In genomic region chrX:50067435-50068292, GRCh38 we compare ENCODE assay signal across 9 cellular contexts.
DNase-seq lines count a peak whose midpoint lies in the region; ATAC-seq and TF ChIP-seq lines count a peak whose summit lies in the region.
"Had no signal": no experiment of that assay in that cellular context is flagged by ENCODE, and none has a peak within 500 bp of the region (broad histone marks: within the 10 kb centered on the region; RNA-seq: fewer than 3 reads in every experiment).

No MANE protein-coding gene starts in this region.

- no peaks in the 10 kb centered on the region for H3K36me3 Mint-ChIP-seq in osteocyte (ENCODE audit: unreplicated experiment)
- no peaks in the 10 kb centered on the region for H3K36me3 Mint-ChIP-seq in activated T-helper 1 cell treated with anti-CD3 and anti-CD28 coated beads, Interleukin-12 subunit alpha, Interleukin-12 subunit beta, Interleukin-2, Interleukin-4 antibody, amounts not matched to agents 30 ng/mL and 10 ng/mL and 1 ng/mL, durations not matched to agents 14 hours and 24 hours and 36 hours (ENCODE audit: low read depth)
- no peaks in the 10 kb centered on the region for H3K36me3 Mint-ChIP-seq in natural killer cell treated with Interleukin-12 subunit alpha and Interleukin-12 subunit beta and Interleukin-15 and Interleukin-18, amount 100 ng/mL, for 72 hours
- H3K36me3 Mint-ChIP-seq: activated naive CD4-positive, alpha-beta T cell treated with anti-CD3 and anti-CD28 coated beads, Interleukin-2, amount 10 ng/mL, durations not matched to agents 7 days and 5 days had no signal

- peak overlapping the region; percentile 15 for H3K27ac Mint-ChIP-seq in osteocyte (ENCODE audit: unreplicated experiment)
- H3K27ac Mint-ChIP-seq in activated T-helper 1 cell treated with anti-CD3 and anti-CD28 coated beads, Interleukin-12 subunit alpha, Interleukin-12 subunit beta, Interleukin-2, Interleukin-4 antibody, amounts not matched to agents 30 ng/mL and 10 ng/mL and 1 ng/mL, durations not matched to agents 14 hours and 24 hours and 36 hours, result no peak overlapping the region
- H3K27ac Mint-ChIP-seq in natural killer cell treated with Interleukin-12 subunit alpha and Interleukin-12 subunit beta and Interleukin-15 and Interleukin-18, amount 100 ng/mL, for 72 hours, result no peak overlapping the region
- H3K27ac Mint-ChIP-seq: activated naive CD4-positive, alpha-beta T cell treated with anti-CD3 and anti-CD28 coated beads, Interleukin-2, amount 10 ng/mL, durations not matched to agents 7 days and 5 days had no signal

- TF ChIP-seq CTCF in foreskin fibroblast (IDR thresholded peaks at IDR 0.05; ENCODE audit: low read depth, low read length), result no peak
- TF ChIP-seq CTCF in osteocyte (IDR thresholded peaks at IDR 0.05), result no peak

- H3K9me3 Mint-ChIP-seq in osteocyte (ENCODE audit: unreplicated experiment), result peaks cover 5% of the 10 kb centered on the region
- no peaks in the 10 kb centered on the region for H3K9me3 Mint-ChIP-seq in activated T-helper 1 cell treated with anti-CD3 and anti-CD28 coated beads, Interleukin-12 subunit alpha, Interleukin-12 subunit beta, Interleukin-2, Interleukin-4 antibody, amounts not matched to agents 30 ng/mL and 10 ng/mL and 1 ng/mL, durations not matched to agents 14 hours and 24 hours and 36 hours
- H3K9me3 Mint-ChIP-seq in natural killer cell treated with Interleukin-12 subunit alpha and Interleukin-12 subunit beta and Interleukin-15 and Interleukin-18, amount 100 ng/mL, for 72 hours, result no peaks in the 10 kb centered on the region
- H3K9me3 Mint-ChIP-seq: activated naive CD4-positive, alpha-beta T cell treated with anti-CD3 and anti-CD28 coated beads, Interleukin-2, amount 10 ng/mL, durations not matched to agents 7 days and 5 days had no signal

- H3K36me3 ChIP-seq in H7 (replicated peaks; ENCODE audit: control insufficient read depth, insufficient read depth, low read length), result no peaks in the 10 kb centered on the region

- intact Hi-C loops in activated T-helper 1 cell treated with anti-CD3 and anti-CD28 coated beads, Interleukin-12 subunit alpha, Interleukin-12 subunit beta, Interleukin-2, Interleukin-4 antibody, amounts not matched to agents 30 ng/mL and 10 ng/mL and 1 ng/mL, durations not matched to agents 14 hours and 24 hours and 36 hours (cut with micrococcal nuclease), result no loop called here

- no peaks in the 10 kb centered on the region for H3K27me3 Mint-ChIP-seq in osteocyte (ENCODE audit: unreplicated experiment)
- H3K27me3 Mint-ChIP-seq in activated T-helper 1 cell treated with anti-CD3 and anti-CD28 coated beads, Interleukin-12 subunit alpha, Interleukin-12 subunit beta, Interleukin-2, Interleukin-4 antibody, amounts not matched to agents 30 ng/mL and 10 ng/mL and 1 ng/mL, durations not matched to agents 14 hours and 24 hours and 36 hours (ENCODE audit: insufficient read depth), result no peaks in the 10 kb centered on the region
- H3K27me3 Mint-ChIP-seq in natural killer cell treated with Interleukin-12 subunit alpha and Interleukin-12 subunit beta and Interleukin-15 and Interleukin-18, amount 100 ng/mL, for 72 hours, result peaks cover 0 to 4% of the 10 kb centered on the region in 2 donors
- H3K27me3 Mint-ChIP-seq: activated naive CD4-positive, alpha-beta T cell treated with anti-CD3 and anti-CD28 coated beads, Interleukin-2, amount 10 ng/mL, durations not matched to agents 7 days and 5 days had no signal

- DNase-seq in H7 (peak; percentile 62), NCI-H774 (lab: John Stamatoyannopoulos, UW) (peak; percentile 24), foreskin fibroblast (peak; percentile 1 to 18), osteocyte (ENCODE audit: extremely low spot score, unreplicated experiment) (no peak)
- DNase-seq in activated T-helper 1 cell treated with anti-CD3 and anti-CD28 coated beads, Interleukin-12 subunit alpha, Interleukin-12 subunit beta, Interleukin-2, Interleukin-4 antibody, amounts not matched to agents 30 ng/mL and 10 ng/mL and 1 ng/mL, durations not matched to agents 14 hours and 24 hours and 36 hours (ENCODE audit: low spot score), result no peak
- DNase-seq in natural killer cell treated with Interleukin-12 subunit alpha and Interleukin-12 subunit beta and Interleukin-15 and Interleukin-18, amount 100 ng/mL, for 72 hours (ENCODE audit: low spot score), result no peak
- DNase-seq in activated effector memory CD4-positive, alpha-beta T cell treated with anti-CD3 and anti-CD28 coated beads, Interleukin-2, amount 50 U/mL, for 16 hours, result no peak
- DNase-seq: activated naive CD4-positive, alpha-beta T cell treated with anti-CD3 and anti-CD28 coated beads, Interleukin-2, amount 10 ng/mL, durations not matched to agents 7 days and 5 days had no signal

- ATAC-seq in HG02642 (IDR thresholded peaks at IDR 0.05; ENCODE audit: poor library complexity, unreplicated experiment), result no peak
- ATAC-seq in natural killer cell treated with Interleukin-12 subunit alpha and Interleukin-12 subunit beta and Interleukin-15 and Interleukin-18, amount 100 ng/mL, for 72 hours, result no peak

- H3K4me1 Mint-ChIP-seq in osteocyte (ENCODE audit: unreplicated experiment), result peaks cover 4% of the 10 kb centered on the region
- no peaks in the 10 kb centered on the region for H3K4me1 Mint-ChIP-seq in activated T-helper 1 cell treated with anti-CD3 and anti-CD28 coated beads, Interleukin-12 subunit alpha, Interleukin-12 subunit beta, Interleukin-2, Interleukin-4 antibody, amounts not matched to agents 30 ng/mL and 10 ng/mL and 1 ng/mL, durations not matched to agents 14 hours and 24 hours and 36 hours (ENCODE audit: low read depth)
- no peaks in the 10 kb centered on the region for H3K4me1 Mint-ChIP-seq in natural killer cell treated with Interleukin-12 subunit alpha and Interleukin-12 subunit beta and Interleukin-15 and Interleukin-18, amount 100 ng/mL, for 72 hours (ENCODE audit: low read depth in 2 of 2)
- H3K4me1 Mint-ChIP-seq: activated naive CD4-positive, alpha-beta T cell treated with anti-CD3 and anti-CD28 coated beads, Interleukin-2, amount 10 ng/mL, durations not matched to agents 7 days and 5 days had no signal

- no peak overlapping the region for H3K4me3 Mint-ChIP-seq in osteocyte (ENCODE audit: unreplicated experiment)
- no peak overlapping the region for H3K4me3 Mint-ChIP-seq in activated T-helper 1 cell treated with anti-CD3 and anti-CD28 coated beads, Interleukin-12 subunit alpha, Interleukin-12 subunit beta, Interleukin-2, Interleukin-4 antibody, amounts not matched to agents 30 ng/mL and 10 ng/mL and 1 ng/mL, durations not matched to agents 14 hours and 24 hours and 36 hours
- no peak overlapping the region for H3K4me3 Mint-ChIP-seq in natural killer cell treated with Interleukin-12 subunit alpha and Interleukin-12 subunit beta and Interleukin-15 and Interleukin-18, amount 100 ng/mL, for 72 hours
- H3K4me3 Mint-ChIP-seq: activated naive CD4-positive, alpha-beta T cell treated with anti-CD3 and anti-CD28 coated beads, Interleukin-2, amount 10 ng/mL, durations not matched to agents 7 days and 5 days had no signal

- H3K4me3 ChIP-seq in H7 (ENCODE audit: insufficient read depth, low read depth, low read length) (no peak overlapping the region), foreskin fibroblast (ENCODE audit: low read depth in 1 of 2, low read length in 2 of 2) (no peak overlapping the region)

- H3K27me3 ChIP-seq in H7 (ENCODE audit: control insufficient read depth, insufficient read depth, low read length), result no peaks in the 10 kb centered on the region

Comparison
In these comparisons a context has a peak if more than half of its experiments do, and no peak if none do; other contexts are left out.
1. DNase-seq: peak in H7 (single experiment), NCI-H774 (single experiment) and foreskin fibroblast (2 of 2); none in osteocyte (single experiment), activated T-helper 1 cell treated with anti-CD3 and anti-CD28 coated beads, Interleukin-12 subunit alpha, Interleukin-12 subunit beta, Interleukin-2, Interleukin-4 antibody, amounts not matched to agents 30 ng/mL and 10 ng/mL and 1 ng/mL, durations not matched to agents 14 hours and 24 hours and 36 hours (single experiment), natural killer cell treated with Interleukin-12 subunit alpha and Interleukin-12 subunit beta and Interleukin-15 and Interleukin-18, amount 100 ng/mL, for 72 hours (single experiment) and activated effector memory CD4-positive, alpha-beta T cell treated with anti-CD3 and anti-CD28 coated beads, Interleukin-2, amount 50 U/mL, for 16 hours (single experiment).